15 cellular contexts compared by ENCODE assay signal in genomic region chr20:47568837-47569410, GRCh38.
DNase-seq lines count a peak whose midpoint lies in the region; ATAC-seq, FAIRE-seq and TF ChIP-seq lines count a peak whose summit lies in the region.
"Had no signal": no experiment of that assay in that cellular context is flagged by ENCODE, and none has a peak within 500 bp of the region (broad histone marks: within the 10 kb centered on the region; RNA-seq: fewer than 3 reads in every experiment).

No MANE protein-coding gene starts in this region.

- no peaks in the 10 kb centered on the region for H3K27me3 Mint-ChIP-seq in activated CD4-positive, alpha-beta T cell treated with anti-CD3 and anti-CD28 coated beads, Interleukin-2, amount 10 ng/mL, durations not matched to agents 7 days and 5 days
- no peaks in the 10 kb centered on the region for H3K27me3 Mint-ChIP-seq in CD4-positive, alpha-beta T cell
- no peaks in the 10 kb centered on the region for H3K27me3 Mint-ChIP-seq in astrocyte (ENCODE audit: low read depth, unreplicated experiment)
- H3K27me3 Mint-ChIP-seq in progenitor cell of endocrine pancreas: no peaks in the 10 kb centered on the region

- H3K4me1 Mint-ChIP-seq in activated CD4-positive, alpha-beta T cell treated with anti-CD3 and anti-CD28 coated beads, Interleukin-2, amount 10 ng/mL, durations not matched to agents 7 days and 5 days: peaks cover 50% of the 10 kb centered on the region
- H3K4me1 Mint-ChIP-seq in CD4-positive, alpha-beta T cell (ENCODE audit: low read depth): peaks cover 51% of the 10 kb centered on the region
- H3K4me1 Mint-ChIP-seq in astrocyte (ENCODE audit: low read depth, unreplicated experiment): peaks cover 8% of the 10 kb centered on the region
- peaks cover 18% of the 10 kb centered on the region for H3K4me1 Mint-ChIP-seq in progenitor cell of endocrine pancreas (ENCODE audit: low read depth)

- no peak overlapping the region for H3K4me3 ChIP-seq in astrocyte (ENCODE audit: insufficient read depth, low read depth, low read length)
- H3K4me3 ChIP-seq: A549, coronary artery, upper lobe of left lung had no signal

- no peak overlapping the region for H3K27ac ChIP-seq in CD4-positive, alpha-beta T cell (ENCODE audit: low read depth, low read length)
- H3K27ac ChIP-seq in astrocyte (ENCODE audit: low read depth, low read length): peak overlapping the region; percentile 50
- H3K27ac ChIP-seq: foreskin keratinocyte had no signal

- POLR2A ChIA-PET in activated CD4-positive, alpha-beta T cell treated with anti-CD3 and anti-CD28 coated beads, Interleukin-2, amount 10 ng/mL, durations not matched to agents 7 days and 5 days (lab: Charles Lee): no interaction called here
- POLR2A ChIA-PET in CD4-positive, alpha-beta T cell (lab: Charles Lee): interaction anchor here (0.7 to 1.8 kb wide), 2 partner anchors 67 to 274 kb away, joined by 3 to 4 read pairs; partner anchors contain the start of gene NCOA3

- CTCF ChIA-PET in activated CD4-positive, alpha-beta T cell treated with anti-CD3 and anti-CD28 coated beads, Interleukin-2, amount 10 ng/mL, durations not matched to agents 7 days and 5 days (lab: Charles Lee): interaction anchor here (1.1 to 1.9 kb wide), 3 partner anchors 8 to 41 kb away, joined by 3 to 5 read pairs (median 3); no protein-coding TSS in a partner anchor
- CTCF ChIA-PET in CD4-positive, alpha-beta T cell (lab: Charles Lee): interaction anchor here (0.6 to 1.5 kb wide), 2 partner anchors 10 kb away, joined by 3 to 4 read pairs; no protein-coding TSS in a partner anchor

- intact Hi-C loops in CD4-positive, alpha-beta T cell (cut with DNase I, micrococcal nuclease): no loop called here

- no peaks in the 10 kb centered on the region for H3K27me3 ChIP-seq in CD4-positive, alpha-beta T cell (ENCODE audit: control insufficient read depth, insufficient read depth, low read length)
- H3K27me3 ChIP-seq in astrocyte (ENCODE audit: insufficient read depth, low read length): no peaks in the 10 kb centered on the region
- H3K27me3 ChIP-seq: foreskin keratinocyte, upper lobe of left lung had no signal

- peak overlapping the region; percentile 31 for H3K27ac Mint-ChIP-seq in activated CD4-positive, alpha-beta T cell treated with anti-CD3 and anti-CD28 coated beads, Interleukin-2, amount 10 ng/mL, durations not matched to agents 7 days and 5 days
- peak overlapping the region; percentile 66 for H3K27ac Mint-ChIP-seq in CD4-positive, alpha-beta T cell
- H3K27ac Mint-ChIP-seq in astrocyte (ENCODE audit: unreplicated experiment) (no peak overlapping the region), progenitor cell of endocrine pancreas (peak overlapping the region; percentile 39)

- peak overlapping the region; percentile 4 for H3K4me2 ChIP-seq in astrocyte (ENCODE audit: low read length)

- no peak overlapping the region for H3K4me3 Mint-ChIP-seq in activated CD4-positive, alpha-beta T cell treated with anti-CD3 and anti-CD28 coated beads, Interleukin-2, amount 10 ng/mL, durations not matched to agents 7 days and 5 days
- H3K4me3 Mint-ChIP-seq in CD4-positive, alpha-beta T cell: no peak overlapping the region
- H3K4me3 Mint-ChIP-seq in astrocyte (ENCODE audit: unreplicated experiment) (no peak overlapping the region), progenitor cell of endocrine pancreas (ENCODE audit: low read depth) (no peak overlapping the region)

- no peak overlapping the region for H3K9ac ChIP-seq in astrocyte (ENCODE audit: low read length)

- H4K20me1 ChIP-seq in astrocyte (ENCODE audit: insufficient read depth, low read length): peaks cover 55% of the 10 kb centered on the region

- peaks cover 54% of the 10 kb centered on the region for H3K79me2 ChIP-seq in astrocyte (ENCODE audit: insufficient read depth, low read length)

- DNase-seq in activated CD4-positive, alpha-beta T cell treated with anti-CD3 and anti-CD28 coated beads, Interleukin-2, amount 10 ng/mL, durations not matched to agents 7 days and 5 days: no peak
- DNase-seq in activated CD4-positive, alpha-beta T cell treated with anti-CD3 and anti-CD28 coated beads for 48 hours: no peak
- no peak for DNase-seq in CD4-positive, alpha-beta T cell
- DNase-seq in astrocyte (ENCODE audit: low read depth) (no peak), progenitor cell of endocrine pancreas (ENCODE audit: low spot score, unreplicated experiment) (no peak), NCI-H345 treated with DMSO at 0.1 percent for 48 hours (lab: John Stamatoyannopoulos, UW; ENCODE audit: unreplicated experiment) (no peak), islet precursor cell (no peak)
- no peak for DNase-seq in activated CD4-positive, CD25-positive, alpha-beta regulatory T cell treated with anti-CD3 and anti-CD28 coated beads, Interleukin-2, amount 50 U/mL, for 72 hours
- DNase-seq: activated gamma-delta T cell treated with Interleukin-2 at 50 U/mL for 16 hours, foreskin keratinocyte, NCI-H1417, upper lobe of left lung had no signal

- no peak overlapping the region for H2AFZ ChIP-seq in astrocyte (ENCODE audit: low read depth, low read length)

- FAIRE-seq in astrocyte (lab: Jason Lieb, UNC): no peak
- FAIRE-seq: A549, TTC549 had no signal

- no peaks in the 10 kb centered on the region for H3K36me3 ChIP-seq in astrocyte (ENCODE audit: insufficient read depth, low read length)

- no peak for TF ChIP-seq CTCF in CD4-positive, alpha-beta T cell (IDR thresholded peaks at IDR 0.05)
- no peak for TF ChIP-seq CTCF in astrocyte (IDR thresholded peaks at IDR 0.05; ENCODE audit: insufficient read depth, low read depth, low read length)
- no peak for TF ChIP-seq CTCF in progenitor cell of endocrine pancreas (IDR thresholded peaks at IDR 0.05; ENCODE audit: unreplicated experiment)

- H3K9me3 ChIP-seq in CD4-positive, alpha-beta T cell (ENCODE audit: control insufficient read depth, low read length): no peaks in the 10 kb centered on the region
- no peaks in the 10 kb centered on the region for H3K9me3 ChIP-seq in astrocyte (ENCODE audit: insufficient read depth, low read depth, low read length)

- H3K36me3 Mint-ChIP-seq in activated CD4-positive, alpha-beta T cell treated with anti-CD3 and anti-CD28 coated beads, Interleukin-2, amount 10 ng/mL, durations not matched to agents 7 days and 5 days (ENCODE audit: low read depth): peaks cover 40% of the 10 kb centered on the region
- H3K36me3 Mint-ChIP-seq in CD4-positive, alpha-beta T cell (ENCODE audit: low read depth): peaks cover 51% of the 10 kb centered on the region
- peaks cover 15% of the 10 kb centered on the region for H3K36me3 Mint-ChIP-seq in astrocyte (ENCODE audit: low read depth, unreplicated experiment)
- H3K36me3 Mint-ChIP-seq in progenitor cell of endocrine pancreas (ENCODE audit: insufficient read depth): peaks cover 20% of the 10 kb centered on the region

- no peak for ATAC-seq in CD4-positive, alpha-beta T cell (ENCODE audit: poor library complexity)
- ATAC-seq: foreskin keratinocyte had no signal

- peaks cover 2% of the 10 kb centered on the region for H3K9me3 Mint-ChIP-seq in activated CD4-positive, alpha-beta T cell treated with anti-CD3 and anti-CD28 coated beads, Interleukin-2, amount 10 ng/mL, durations not matched to agents 7 days and 5 days
- no peaks in the 10 kb centered on the region for H3K9me3 Mint-ChIP-seq in CD4-positive, alpha-beta T cell
- peaks cover 14% of the 10 kb centered on the region for H3K9me3 Mint-ChIP-seq in astrocyte (ENCODE audit: unreplicated experiment)
- H3K9me3 Mint-ChIP-seq in progenitor cell of endocrine pancreas (ENCODE audit: low read depth): peaks cover 7% of the 10 kb centered on the region

- peaks cover 15% of the 10 kb centered on the region for H3K4me1 ChIP-seq in astrocyte (ENCODE audit: insufficient read depth, low read length)
